2 cellular contexts compared by ENCODE assay signal in the genomic region with DNA sequence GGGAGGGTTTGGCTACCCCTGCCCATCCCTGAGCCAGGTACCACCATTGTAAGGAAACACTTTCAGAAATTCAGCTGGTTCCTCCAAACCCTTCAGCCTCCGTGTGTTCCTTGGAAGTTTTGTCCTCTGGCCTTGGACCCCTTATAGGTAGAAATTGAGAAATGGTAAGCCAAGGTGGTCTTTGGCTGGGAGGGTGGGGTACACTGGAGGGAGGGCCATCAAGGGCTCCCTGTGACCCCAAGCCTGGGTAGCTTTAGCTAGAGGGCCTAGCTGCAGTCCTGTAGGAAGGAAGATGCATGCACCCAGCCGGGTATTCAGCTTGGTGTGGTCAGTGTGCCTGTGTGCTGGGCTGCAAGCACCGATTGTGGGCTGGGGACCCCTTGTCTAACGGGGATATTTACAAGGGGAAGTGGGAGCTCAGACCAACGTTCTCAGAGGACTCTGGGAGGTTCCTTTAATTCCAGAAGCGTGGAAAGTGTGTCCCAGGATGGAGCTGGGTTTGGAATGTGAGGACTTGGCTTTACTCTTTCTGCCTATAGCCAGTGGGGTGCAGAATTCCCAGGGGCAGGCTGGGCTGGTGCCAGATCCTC.
TF ChIP-seq lines count a peak whose summit lies in the region.

No MANE protein-coding gene starts in this region.

TF ChIP-seq in HepG2, 621 proteins besides CTCF, POLR2A, EP300 and RAD21 (continues in another document):
- TF ChIP-seq MAFF (IDR thresholded peaks at IDR 0.05; ENCODE audit: low read depth, low read length) (no peak), CBX2 (IDR thresholded peaks at IDR 0.05; ENCODE audit: low read depth, low read length) (no peak), CBX2 (CRISPR knock-in tag; IDR thresholded peaks at IDR 0.05; ENCODE audit: low read depth) (no peak), NCOA5 (CRISPR knock-in tag; IDR thresholded peaks at IDR 0.05) (no peak), SATB2 (CRISPR knock-in tag; IDR thresholded peaks at IDR 0.05) (no peak), ZNF12 (CRISPR knock-in tag; IDR thresholded peaks at IDR 0.05) (no peak), ZNF629 (CRISPR knock-in tag; conservative IDR thresholded peaks at IDR 0.05) (no peak), NR2F2 (IDR thresholded peaks at IDR 0.05; ENCODE audit: borderline replicate concordance, low read depth) (no peak), ZNF318 (CRISPR knock-in tag; IDR thresholded peaks at IDR 0.05) (no peak), ZNF264 (CRISPR knock-in tag; IDR thresholded peaks at IDR 0.05) (0 out of 2 replicates have a peak, but pooled peaks have one; percentile 12), RBFOX2 (IDR thresholded peaks at IDR 0.05; ENCODE audit: low read depth, low read length) (no peak), KLF12 (CRISPR knock-in tag; IDR thresholded peaks at IDR 0.05; ENCODE audit: borderline replicate concordance) (0 out of 2 replicates have a peak, but pooled peaks have one; percentile 45), FOXJ3 (CRISPR knock-in tag; IDR thresholded peaks at IDR 0.05; ENCODE audit: borderline replicate concordance) (0 out of 2 replicates have a peak, but pooled peaks have one; percentile 32), ZNF20 (CRISPR knock-in tag; IDR thresholded peaks at IDR 0.05) (no peak), ZFP90 (CRISPR knock-in tag; IDR thresholded peaks at IDR 0.05; ENCODE audit: borderline replicate concordance) (no peak), ZNF678 (CRISPR knock-in tag; IDR thresholded peaks at IDR 0.05) (0 out of 2 replicates have a peak, but pooled peaks have one; percentile 41)
- TF ChIP-seq, protein P1, sequence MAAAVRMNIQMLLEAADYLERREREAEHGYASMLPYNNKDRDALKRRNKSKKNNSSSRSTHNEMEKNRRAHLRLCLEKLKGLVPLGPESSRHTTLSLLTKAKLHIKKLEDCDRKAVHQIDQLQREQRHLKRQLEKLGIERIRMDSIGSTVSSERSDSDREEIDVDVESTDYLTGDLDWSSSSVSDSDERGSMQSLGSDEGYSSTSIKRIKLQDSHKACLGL (CRISPR knock-in tag; IDR thresholded peaks at IDR 0.05): no peak
- TF ChIP-seq, protein P2, sequence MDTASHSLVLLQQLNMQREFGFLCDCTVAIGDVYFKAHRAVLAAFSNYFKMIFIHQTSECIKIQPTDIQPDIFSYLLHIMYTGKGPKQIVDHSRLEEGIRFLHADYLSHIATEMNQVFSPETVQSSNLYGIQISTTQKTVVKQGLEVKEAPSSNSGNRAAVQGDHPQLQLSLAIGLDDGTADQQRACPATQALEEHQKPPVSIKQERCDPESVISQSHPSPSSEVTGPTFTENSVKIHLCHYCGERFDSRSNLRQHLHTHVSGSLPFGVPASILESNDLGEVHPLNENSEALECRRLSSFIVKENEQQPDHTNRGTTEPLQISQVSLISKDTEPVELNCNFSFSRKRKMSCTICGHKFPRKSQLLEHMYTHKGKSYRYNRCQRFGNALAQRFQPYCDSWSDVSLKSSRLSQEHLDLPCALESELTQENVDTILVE (CRISPR knock-in tag; IDR thresholded peaks at IDR 0.05): no peak

TF ChIP-seq in liver, 16 proteins besides CTCF, POLR2A, EP300 and RAD21:
- TF ChIP-seq, protein P3, sequence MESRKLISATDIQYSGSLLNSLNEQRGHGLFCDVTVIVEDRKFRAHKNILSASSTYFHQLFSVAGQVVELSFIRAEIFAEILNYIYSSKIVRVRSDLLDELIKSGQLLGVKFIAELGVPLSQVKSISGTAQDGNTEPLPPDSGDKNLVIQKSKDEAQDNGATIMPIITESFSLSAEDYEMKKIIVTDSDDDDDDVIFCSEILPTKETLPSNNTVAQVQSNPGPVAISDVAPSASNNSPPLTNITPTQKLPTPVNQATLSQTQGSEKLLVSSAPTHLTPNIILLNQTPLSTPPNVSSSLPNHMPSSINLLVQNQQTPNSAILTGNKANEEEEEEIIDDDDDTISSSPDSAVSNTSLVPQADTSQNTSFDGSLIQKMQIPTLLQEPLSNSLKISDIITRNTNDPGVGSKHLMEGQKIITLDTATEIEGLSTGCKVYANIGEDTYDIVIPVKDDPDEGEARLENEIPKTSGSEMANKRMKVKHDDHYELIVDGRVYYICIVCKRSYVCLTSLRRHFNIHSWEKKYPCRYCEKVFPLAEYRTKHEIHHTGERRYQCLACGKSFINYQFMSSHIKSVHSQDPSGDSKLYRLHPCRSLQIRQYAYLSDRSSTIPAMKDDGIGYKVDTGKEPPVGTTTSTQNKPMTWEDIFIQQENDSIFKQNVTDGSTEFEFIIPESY (IDR thresholded peaks at IDR 0.05): no peak
- no peak for TF ChIP-seq REST (IDR thresholded peaks at IDR 0.05)
- TF ChIP-seq, protein P4, sequence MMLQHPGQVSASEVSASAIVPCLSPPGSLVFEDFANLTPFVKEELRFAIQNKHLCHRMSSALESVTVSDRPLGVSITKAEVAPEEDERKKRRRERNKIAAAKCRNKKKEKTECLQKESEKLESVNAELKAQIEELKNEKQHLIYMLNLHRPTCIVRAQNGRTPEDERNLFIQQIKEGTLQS (IDR thresholded peaks at IDR 0.05): no peak
- TF ChIP-seq RXRA (IDR thresholded peaks at IDR 0.05): peak in 1 of 2 donors; percentile 8
- no peak for TF ChIP-seq YY1 (IDR thresholded peaks at IDR 0.05)
- no peak for TF ChIP-seq JUND (IDR thresholded peaks at IDR 0.05)
